Comparison of ENCODE assay signal across 18 cellular contexts in the genomic region with DNA sequence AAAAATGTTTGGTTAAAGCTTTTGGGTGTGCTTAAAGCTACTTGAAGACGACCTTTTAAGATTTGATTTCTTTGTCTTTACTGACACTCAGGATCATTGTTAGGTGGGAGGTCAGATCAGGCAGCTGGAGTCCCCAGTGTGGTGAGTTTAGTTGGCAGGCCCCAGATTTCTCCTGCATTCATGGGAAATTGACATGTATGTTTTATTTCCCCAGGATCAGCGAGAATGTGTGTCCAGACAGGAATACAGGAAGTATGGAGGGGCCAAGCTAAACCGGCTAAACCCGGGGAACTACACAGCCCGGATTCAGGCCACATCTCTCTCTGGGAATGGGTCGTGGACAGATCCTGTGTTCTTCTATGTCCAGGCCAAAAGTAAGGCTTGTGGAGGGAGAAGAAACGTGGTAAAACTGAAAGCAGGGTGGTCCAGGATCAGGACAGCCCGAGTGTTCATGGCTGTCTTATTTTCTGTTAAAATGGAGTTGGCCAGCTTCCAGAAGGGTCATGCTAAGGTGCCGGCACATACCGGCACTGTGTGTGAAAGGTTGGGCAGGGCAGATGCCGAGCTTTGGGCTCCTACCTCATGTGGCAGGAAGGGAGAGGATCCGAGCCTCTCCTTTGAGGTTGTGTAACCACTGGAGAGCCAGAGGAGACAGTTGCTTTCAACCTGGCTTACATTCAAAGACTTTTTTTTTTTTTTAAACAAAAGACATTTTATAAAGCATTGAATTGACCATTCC.
DNase-seq lines count a peak whose midpoint lies in the region; ATAC-seq and TF ChIP-seq lines count a peak whose summit lies in the region.
"Had no signal": no experiment of that assay in that cellular context is flagged by ENCODE, and none has a peak within 500 bp of the region (broad histone marks: within the 10 kb centered on the region; RNA-seq: fewer than 3 reads in every experiment).

No MANE protein-coding gene starts in this region.

- peak; percentile 35 for ATAC-seq in Right ventricle myocardium inferior
- ATAC-seq in Right ventricle myocardium superior (ENCODE audit: poor library complexity), result no peak
- ATAC-seq in left cardiac atrium, result peak in 1 of 2 donors; percentile 55
- no peak for ATAC-seq in GM21515 (IDR thresholded peaks at IDR 0.05; ENCODE audit: unreplicated experiment)
- ATAC-seq in HG02571 (IDR thresholded peaks at IDR 0.05; ENCODE audit: unreplicated experiment), result no peak
- ATAC-seq: foreskin keratinocyte had no signal

- H3K4me1 ChIP-seq in urinary bladder (ENCODE audit: insufficient read depth), result no peaks in the 10 kb centered on the region
- H3K4me1 ChIP-seq: foreskin keratinocyte had no signal

- DNase-seq in Right ventricle myocardium inferior (ENCODE audit: missing footprints) (no peak), Right ventricle myocardium superior (no peak), left cardiac atrium (peak; percentile 35), osteocyte (ENCODE audit: extremely low spot score, unreplicated experiment) (no peak), NCI-H1694 treated with DMSO at 0.1 percent for 48 hours (lab: John Stamatoyannopoulos, UW) (no peak)
- DNase-seq: activated naive CD4-positive, alpha-beta T cell treated with anti-CD3 and anti-CD28 coated beads, Interleukin-2, amount 10 ng/mL, durations not matched to agents 7 days and 5 days; effector CD8-positive, alpha-beta T cell; foreskin keratinocyte; mesenchymal stem cell; MM.1S; NCI-H1930; NCI-H524 treated with DMSO at 0.1 percent for 48 hours; T-helper 9 cell had no signal

- H3K4me3 ChIP-seq in urinary bladder (ENCODE audit: low read depth, low read length), result no peak overlapping the region
- H3K4me3 ChIP-seq: BLaER1 treated with 17β-estradiol and CSF1 and Interleukin-3, amounts not matched to agents 10 nM and 100 nM; cardiac muscle cell had no signal

- H3K27ac Mint-ChIP-seq in osteocyte (ENCODE audit: unreplicated experiment), result peak overlapping the region; percentile 44
- H3K27ac Mint-ChIP-seq: activated naive CD4-positive, alpha-beta T cell treated with anti-CD3 and anti-CD28 coated beads, Interleukin-2, amount 10 ng/mL, durations not matched to agents 7 days and 5 days had no signal

- WGBS in urinary bladder, result 54% methylated on average over 12 of the region's 12 CpGs

- H3K36me3 Mint-ChIP-seq in osteocyte (ENCODE audit: unreplicated experiment), result peaks cover 63% of the 10 kb centered on the region

- intact Hi-C loops in Right ventricle myocardium inferior (cut with DNase I) (no loop called here), Right ventricle myocardium superior (cut with DNase I) (no loop called here), left cardiac atrium (cut with DNase I) (no loop called here)

- H3K27ac ChIP-seq in urinary bladder (ENCODE audit: low read depth), result peak overlapping the region; percentile 59
- H3K27ac ChIP-seq: BLaER1 treated with 17β-estradiol and CSF1 and Interleukin-3, amounts not matched to agents 10 nM and 100 nM; cardiac muscle cell; foreskin keratinocyte had no signal

- TF ChIP-seq CTCF in osteocyte (IDR thresholded peaks at IDR 0.05), result no peak

- no peak overlapping the region for H3K4me3 Mint-ChIP-seq in osteocyte (ENCODE audit: unreplicated experiment)
- H3K4me3 Mint-ChIP-seq: activated naive CD4-positive, alpha-beta T cell treated with anti-CD3 and anti-CD28 coated beads, Interleukin-2, amount 10 ng/mL, durations not matched to agents 7 days and 5 days had no signal

- H3K4me1 Mint-ChIP-seq in osteocyte (ENCODE audit: unreplicated experiment), result peaks cover 16% of the 10 kb centered on the region

- H3K9me3 Mint-ChIP-seq in osteocyte (ENCODE audit: unreplicated experiment), result no peaks in the 10 kb centered on the region

- peaks cover 8% of the 10 kb centered on the region for H3K36me3 ChIP-seq in urinary bladder (ENCODE audit: insufficient read depth)

- no peaks in the 10 kb centered on the region for H3K27me3 Mint-ChIP-seq in osteocyte (ENCODE audit: unreplicated experiment)
- H3K27me3 Mint-ChIP-seq: activated naive CD4-positive, alpha-beta T cell treated with anti-CD3 and anti-CD28 coated beads, Interleukin-2, amount 10 ng/mL, durations not matched to agents 7 days and 5 days had no signal
